ENCODE assay signal across 27 cellular contexts in the genomic region with DNA sequence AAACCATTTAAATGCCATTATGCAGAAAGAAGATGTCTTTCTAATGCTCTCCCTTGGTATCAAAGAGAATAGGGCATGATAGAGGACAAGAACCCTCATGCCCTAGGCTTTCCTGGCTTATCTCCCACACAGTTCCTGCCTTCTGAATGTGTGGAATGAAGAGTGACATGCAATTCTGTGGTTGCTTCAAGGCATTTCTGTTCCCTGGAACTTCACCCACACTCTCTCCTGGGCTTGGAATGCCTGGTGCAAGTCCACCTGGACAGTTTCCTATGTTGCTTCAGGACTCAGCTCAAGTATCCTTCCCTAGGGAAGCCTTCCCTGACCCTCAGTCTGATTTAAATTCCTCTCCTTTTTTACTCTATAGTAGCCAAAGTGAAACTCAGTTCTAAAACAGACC. TPM values are rescaled to one million over a fixed set of nuclear protein-coding genes. Genes with fewer than 3 reads are reported as not detected.
DNase-seq lines count a peak whose midpoint lies in the region; ATAC-seq and TF ChIP-seq lines count a peak whose summit lies in the region.
"Had no signal": no experiment of that assay in that cellular context is flagged by ENCODE, and none has a peak within 500 bp of the region (broad histone marks: within the 10 kb centered on the region; RNA-seq: fewer than 3 reads in every experiment).

No MANE protein-coding gene starts in this region.

- TF ChIP-seq CTCF in fibroblast of pulmonary artery (IDR thresholded peaks at IDR 0.05; ENCODE audit: low read length, missing control alignments), result no peak
- TF ChIP-seq CTCF in CD4-positive, alpha-beta T cell (IDR thresholded peaks at IDR 0.05), result no peak

- H3K36me3 Mint-ChIP-seq in CD4-positive, alpha-beta T cell (ENCODE audit: low read depth), result no peaks in the 10 kb centered on the region
- H3K36me3 Mint-ChIP-seq: neural progenitor cell had no signal

- H3K27me3 Mint-ChIP-seq in CD4-positive, alpha-beta T cell, result peaks cover 21% of the 10 kb centered on the region

- no peak overlapping the region for H3K4me3 Mint-ChIP-seq in CD4-positive, alpha-beta T cell
- H3K4me3 Mint-ChIP-seq: activated CD4-positive, alpha-beta T cell treated with anti-CD3 and anti-CD28 coated beads, Interleukin-2, amount 10 ng/mL, durations not matched to agents 7 days and 5 days; activated naive CD8-positive, alpha-beta T cell treated with anti-CD3 and anti-CD28 coated beads, Interleukin-2, amount 50 U/mL, for 24 hours; central memory CD8-positive, alpha-beta T cell; neural progenitor cell; stimulated activated naive CD8-positive, alpha-beta T cell treated with anti-CD3 and anti-CD28 coated beads, Interleukin-15, Interleukin-2, amounts not matched to agents 100 ng/mL and 50 ng/mL, for 24 hours; T-helper 17 cell had no signal

- CTCF ChIA-PET in CD4-positive, alpha-beta T cell (lab: Charles Lee), result interaction anchor here (0.5 kb wide), 1 partner anchor 533 kb away, joined by 3 read pairs; no protein-coding TSS in a partner anchor

- intact Hi-C loops in CD4-positive, alpha-beta T cell (cut with DNase I, micrococcal nuclease), result no loop called here

- no peak overlapping the region for H3K27ac ChIP-seq in CD4-positive, alpha-beta T cell (ENCODE audit: low read depth, low read length)
- H3K27ac ChIP-seq: left ventricle myocardium inferior, neural progenitor cell, prostate gland, SJCRH30, tibial nerve, VCaP had no signal

- DNase-seq in M059J (ENCODE audit: low read depth) (peak; percentile 88), astrocyte of the hippocampus (ENCODE audit: low read depth, low spot score) (peak; percentile 84), fibroblast of pulmonary artery (ENCODE audit: low read depth) (peak; percentile 6), ureter (ENCODE audit: low spot score) (peak; percentile 17), amygdala (lab: John Stamatoyannopoulos, UW) (no peak), A172 (ENCODE audit: low spot score) (no peak)
- DNase-seq in CD4-positive, alpha-beta T cell, result no peak
- DNase-seq: activated CD4-positive, alpha-beta T cell treated with anti-CD3 and anti-CD28 coated beads, Interleukin-2, amount 10 ng/mL, durations not matched to agents 7 days and 5 days; activated effector memory CD4-positive, alpha-beta T cell treated with anti-CD3 and anti-CD28 coated beads, Interleukin-2, amount 50 U/mL, for 16 hours; activated naive CD8-positive, alpha-beta T cell treated with anti-CD3 and anti-CD28 coated beads, Interleukin-2, amount 50 U/mL, for 24 hours; effector CD4-positive, alpha-beta T cell; esophagus squamous epithelium; head of caudate nucleus; left ventricle myocardium inferior; midbrain; NCI-H1436 treated with DMSO at 0.1 percent for 48 hours; OCI-M1; SJCRH30; stimulated activated CD4-positive, alpha-beta T cell treated with anti-CD3 and anti-CD28 coated beads, Interleukin-2, amount 100 ng/mL, for 48 hours; T-helper 17 cell had no signal

- no peaks in the 10 kb centered on the region for H3K27me3 ChIP-seq in CD4-positive, alpha-beta T cell (ENCODE audit: control insufficient read depth, insufficient read depth, low read length)
- H3K27me3 ChIP-seq: neural progenitor cell, SJCRH30, tibial nerve had no signal

- no peaks in the 10 kb centered on the region for H3K9me3 ChIP-seq in CD4-positive, alpha-beta T cell (ENCODE audit: control insufficient read depth, low read length)
- H3K9me3 ChIP-seq: esophagus squamous epithelium, left ventricle myocardium inferior, prostate gland, SJCRH30, tibial nerve had no signal

- no peaks in the 10 kb centered on the region for H3K4me1 Mint-ChIP-seq in CD4-positive, alpha-beta T cell (ENCODE audit: low read depth)
- H3K4me1 Mint-ChIP-seq: activated CD4-positive, alpha-beta T cell treated with anti-CD3 and anti-CD28 coated beads, Interleukin-2, amount 10 ng/mL, durations not matched to agents 7 days and 5 days; activated naive CD8-positive, alpha-beta T cell treated with anti-CD3 and anti-CD28 coated beads, Interleukin-2, amount 50 U/mL, for 24 hours; central memory CD8-positive, alpha-beta T cell had no signal

- ATAC-seq in CD4-positive, alpha-beta T cell (ENCODE audit: poor library complexity), result no peak
- ATAC-seq: activated naive CD8-positive, alpha-beta T cell treated with anti-CD3 and anti-CD28 coated beads, Interleukin-2, amount 50 U/mL, for 24 hours; T-helper 17 cell had no signal

- POLR2A ChIA-PET in CD4-positive, alpha-beta T cell (lab: Charles Lee), result no interaction called here

- no peak overlapping the region for H3K4me3 ChIP-seq in fibroblast of pulmonary artery (replicated peaks; ENCODE audit: low read depth, low read length)
- H3K4me3 ChIP-seq: esophagus squamous epithelium, left ventricle myocardium inferior, neural progenitor cell, prostate gland, SJCRH30, smooth muscle cell, tibial nerve had no signal

- no peak overlapping the region for H3K27ac Mint-ChIP-seq in CD4-positive, alpha-beta T cell
- H3K27ac Mint-ChIP-seq: activated CD4-positive, alpha-beta T cell treated with anti-CD3 and anti-CD28 coated beads, Interleukin-2, amount 10 ng/mL, durations not matched to agents 7 days and 5 days; activated naive CD8-positive, alpha-beta T cell treated with anti-CD3 and anti-CD28 coated beads, Interleukin-2, amount 50 U/mL, for 24 hours; neural progenitor cell; stimulated activated naive CD8-positive, alpha-beta T cell treated with anti-CD3 and anti-CD28 coated beads, Interleukin-15, Interleukin-2, amounts not matched to agents 100 ng/mL and 50 ng/mL, for 24 hours; T-helper 17 cell had no signal

- no peaks in the 10 kb centered on the region for H3K9me3 Mint-ChIP-seq in CD4-positive, alpha-beta T cell
- H3K9me3 Mint-ChIP-seq: activated CD4-positive, alpha-beta T cell treated with anti-CD3 and anti-CD28 coated beads, Interleukin-2, amount 10 ng/mL, durations not matched to agents 7 days and 5 days; activated naive CD8-positive, alpha-beta T cell treated with anti-CD3 and anti-CD28 coated beads, Interleukin-2, amount 50 U/mL, for 24 hours; central memory CD8-positive, alpha-beta T cell; stimulated activated naive CD8-positive, alpha-beta T cell treated with anti-CD3 and anti-CD28 coated beads, Interleukin-15, Interleukin-2, amounts not matched to agents 100 ng/mL and 50 ng/mL, for 24 hours had no signal

RNA-seq across cellular contexts. Expression of a gene that starts 53.8 kb away (rescaled TPM):
- 3.3 and 4.3 TPM in 2 replicates for total RNA-seq in M059J (2014; rRNA removed; shearing (Covaris generic))
- total RNA-seq in ureter, result 0.44 TPM
- total RNA-seq in A172 (2014; rRNA removed; shearing (Covaris generic)), result not detected in 2 replicates
- not detected for total RNA-seq in CD4-positive, alpha-beta T cell
- total RNA-seq: activated CD4-positive, alpha-beta T cell treated with anti-CD3 and anti-CD28 coated beads, Interleukin-2, amount 10 ng/mL, durations not matched to agents 7 days and 5 days; left ventricle myocardium inferior; T-helper 17 cell had no signal

Comparison
In these comparisons a context has a peak if more than half of its experiments do, and no peak if none do; other contexts are left out.
1. DNase-seq: peak in M059J (single experiment), astrocyte of the hippocampus (single experiment), fibroblast of pulmonary artery (single experiment) and ureter (single experiment); none in amygdala (0 of 56), A172 (single experiment) and CD4-positive, alpha-beta T cell (0 of 10).